8 cellular contexts compared by ENCODE assay signal in the genomic region with DNA sequence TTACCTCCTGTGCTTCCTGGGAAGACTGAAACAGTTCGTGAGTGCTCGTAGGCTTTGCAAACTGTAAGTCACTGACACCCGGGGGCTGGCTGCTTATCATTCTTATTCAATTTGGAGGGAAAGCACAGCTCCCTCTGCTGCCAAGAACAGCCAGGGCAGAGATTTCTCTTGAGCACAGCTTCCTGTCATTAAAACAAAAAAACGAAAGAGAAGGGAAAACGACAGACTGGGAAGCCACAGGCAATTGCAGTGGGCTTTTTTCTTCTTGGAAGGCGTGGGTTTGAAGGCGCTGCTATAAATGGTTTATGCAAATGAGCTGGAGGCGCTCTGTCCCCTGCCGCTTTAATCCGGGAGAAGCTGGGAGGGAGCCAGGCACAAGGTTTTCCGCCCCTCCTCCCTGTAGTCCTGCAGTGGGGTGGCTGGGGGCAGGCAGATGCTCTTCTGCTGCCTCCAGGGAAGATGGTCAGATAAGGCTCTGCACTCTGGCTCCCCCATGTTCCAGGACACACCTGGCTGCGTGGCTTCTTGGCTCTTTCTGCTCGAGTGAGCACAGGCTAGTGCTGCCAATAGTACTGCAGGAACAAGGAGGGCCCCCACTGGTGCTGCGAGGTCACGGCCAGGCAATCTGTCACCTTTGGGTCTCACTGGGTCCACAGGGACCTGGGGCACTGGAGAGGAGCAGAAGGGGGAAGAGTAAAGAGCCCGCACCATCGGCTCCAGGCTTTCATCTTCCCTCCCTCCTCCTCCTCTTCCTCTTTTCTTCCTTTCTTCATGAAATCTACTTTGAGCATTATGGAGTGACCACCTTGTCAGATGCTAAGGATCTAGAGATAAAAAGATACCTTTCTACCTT. TPM values are rescaled to one million over a fixed set of nuclear protein-coding genes. Genes with fewer than 3 reads are reported as not detected.
A peak's percentile ranks its signal among the peaks of the same experiment; 100 is the strongest.
DNase-seq lines count a peak whose midpoint lies in the region; ATAC-seq and TF ChIP-seq lines count a peak whose summit lies in the region.

No MANE protein-coding gene starts in this region.

- H3K27ac Mint-ChIP-seq in activated naive CD4-positive, alpha-beta T cell treated with anti-CD3 and anti-CD28 coated beads, Interleukin-2, amount 10 ng/mL, durations not matched to agents 7 days and 5 days = peak overlapping the region; percentile 46

- no peak overlapping the region for H3K27ac ChIP-seq in ovary

- no peaks in the 10 kb centered on the region for H3K9me3 ChIP-seq in ovary

- 7 to 10% (median 9%) methylated on average over 17 of the region's 17 CpGs for WGBS in ovary, 3 donors

- DNase-seq in CMK (ENCODE audit: low read depth) (peak; percentile 9), HCEC 1CT (peak; percentile 35), NCI-H526 treated with DMSO at 0.1 percent for 48 hours (lab: John Stamatoyannopoulos, UW) (peak; percentile 82), glomerular visceral epithelial cell (ENCODE audit: extremely low spot score) (peak; percentile 49), ovary (peak in 3 of 5 donors; percentile 42 to 55 (median 53))
- DNase-seq in activated naive CD4-positive, alpha-beta T cell treated with anti-CD3 and anti-CD28 coated beads, Interleukin-2, amount 10 ng/mL, durations not matched to agents 7 days and 5 days = peak; percentile 61

- peaks cover 8% of the 10 kb centered on the region for H3K4me1 Mint-ChIP-seq in activated naive CD4-positive, alpha-beta T cell treated with anti-CD3 and anti-CD28 coated beads, Interleukin-2, amount 10 ng/mL, durations not matched to agents 7 days and 5 days

- H3K27me3 Mint-ChIP-seq in activated naive CD4-positive, alpha-beta T cell treated with anti-CD3 and anti-CD28 coated beads, Interleukin-2, amount 10 ng/mL, durations not matched to agents 7 days and 5 days = peaks cover 69% of the 10 kb centered on the region

- no peaks in the 10 kb centered on the region for H3K36me3 Mint-ChIP-seq in activated naive CD4-positive, alpha-beta T cell treated with anti-CD3 and anti-CD28 coated beads, Interleukin-2, amount 10 ng/mL, durations not matched to agents 7 days and 5 days

- no peaks in the 10 kb centered on the region for H3K27me3 ChIP-seq in ovary

- no peaks in the 10 kb centered on the region for H3K36me3 ChIP-seq in ovary

- no peak for TF ChIP-seq EP300 in ovary (IDR thresholded peaks at IDR 0.05)

- H3K4me3 ChIP-seq in ovary = peak overlapping the region; percentile 19

- ATAC-seq in GM19452 (IDR thresholded peaks at IDR 0.05; ENCODE audit: unreplicated experiment) (no peak), HG03039 (IDR thresholded peaks at IDR 0.05; ENCODE audit: unreplicated experiment) (no peak)

- H3K9me3 Mint-ChIP-seq in activated naive CD4-positive, alpha-beta T cell treated with anti-CD3 and anti-CD28 coated beads, Interleukin-2, amount 10 ng/mL, durations not matched to agents 7 days and 5 days = no peaks in the 10 kb centered on the region

- peak overlapping the region; percentile 31 for H3K4me3 Mint-ChIP-seq in activated naive CD4-positive, alpha-beta T cell treated with anti-CD3 and anti-CD28 coated beads, Interleukin-2, amount 10 ng/mL, durations not matched to agents 7 days and 5 days

- CTCF ChIA-PET in activated naive CD4-positive, alpha-beta T cell treated with anti-CD3 and anti-CD28 coated beads, Interleukin-2, amount 10 ng/mL, durations not matched to agents 7 days and 5 days (lab: Charles Lee) = interaction anchor here (0.6 to 2.8 kb wide), 14 partner anchors 11 to 653 kb away, joined by 3 to 12 read pairs (median 4); a partner anchor contains a TSS

- peaks cover 3% of the 10 kb centered on the region for H3K4me1 ChIP-seq in ovary (ENCODE audit: insufficient read depth)

- intact Hi-C loops in ovary (cut with DNase I) = no loop called here

- TF ChIP-seq POLR2A in ovary (IDR thresholded peaks at IDR 0.05) = no peak

- TF ChIP-seq CTCF in ovary (IDR thresholded peaks at IDR 0.05) = no peak

RNA-seq across cellular contexts. Expression of a gene that starts 49.5 kb away (rescaled TPM):
- 1 to 10 TPM; 2.4 to 5.6 (median 3.2) TPM for total RNA-seq in ovary
- polyA plus RNA-seq in ovary = 1 to 10 TPM in 1 of 2 donors, under 1 TPM in 1; 0.28 to 1.8 TPM

Comparison
In these comparisons a context has a peak if more than half of its experiments do, and no peak if none do; other contexts are left out.
1. DNase-seq: peak in every context shown above with its lines; median percentile 82 in NCI-H526 treated with DMSO at 0.1 percent for 48 hours; 61 in activated naive CD4-positive, alpha-beta T cell treated with anti-CD3 and anti-CD28 coated beads, Interleukin-2, amount 10 ng/mL, durations not matched to agents 7 days and 5 days; 53 in ovary; 49 in glomerular visceral epithelial cell; 35 in HCEC 1CT; 9 in CMK.